8 cellular contexts compared by ENCODE assay signal in genomic region chr7:129610709-129611245, GRCh38. TPM values are rescaled to one million over a fixed set of nuclear protein-coding genes. Genes with fewer than 3 reads are reported as not detected.
A peak's percentile ranks its signal among the peaks of the same experiment; 100 is the strongest.
DNase-seq lines count a peak whose midpoint lies in the region; ATAC-seq, FAIRE-seq and TF ChIP-seq lines count a peak whose summit lies in the region.

No MANE protein-coding gene starts in this region.

- H3K9me3 ChIP-seq in SK-N-SH (no peaks in the 10 kb centered on the region), kidney (ENCODE audit: control insufficient read depth in 1 of 2, low read length in 2 of 2) (no peaks in the 10 kb centered on the region), suprapubic skin (no peaks in the 10 kb centered on the region)

- no peak for TF ChIP-seq EP300 in SK-N-SH (IDR thresholded peaks at IDR 0.05; ENCODE audit: borderline replicate concordance in 1 of 2, low read depth in 1 of 2, low read length in 1 of 2)
- no peak for TF ChIP-seq EP300 in suprapubic skin (IDR thresholded peaks at IDR 0.05)

- POLR2A ChIA-PET in SK-N-SH (lab: Yijun Ruan, JAX) = no interaction called here

- no peaks in the 10 kb centered on the region for H3K27me3 Mint-ChIP-seq in activated T-helper 2 cell treated with anti-CD3 and anti-CD28 coated beads, Interferon-gamma antibody, Interleukin-2, Interleukin-4, amounts not matched to agents 10 μg/mL and 5 μg/mL and 100 μg/mL, durations not matched to agents 14 hours and 24 hours and 36 hours (ENCODE audit: low read depth)

- H2AFZ ChIP-seq in SK-N-SH (ENCODE audit: low read depth) = peak overlapping the region; percentile 74

- H3F3A ChIP-seq in SK-N-SH (replicated peaks; ENCODE audit: insufficient read depth) = peaks cover 4% of the 10 kb centered on the region

- WGBS in SK-N-SH (ENCODE audit: low lambda C conversion rate) = 1% methylated on average over 17 of the region's 17 CpGs
- WGBS in suprapubic skin = 10% methylated on average over 17 of the region's 17 CpGs

- ATAC-seq in SK-N-SH treated with all-trans-retinoic acid at 6 μM for 48 hours (no peak), HG03039 (IDR thresholded peaks at IDR 0.05; ENCODE audit: unreplicated experiment) (no peak)

- TF ChIP-seq POLR2A in suprapubic skin (IDR thresholded peaks at IDR 0.05) = no peak

- peaks cover 31% of the 10 kb centered on the region for H4K20me1 ChIP-seq in SK-N-SH (ENCODE audit: insufficient read depth)

- peak overlapping the region; percentile 79 to 87 for H3K4me3 ChIP-seq in SK-N-SH (ENCODE audit: low read depth in 2 of 2, low read length in 1 of 2)
- peak overlapping the region; percentile 97 to 99 for H3K4me3 ChIP-seq in kidney (ENCODE audit: low read length in 2 of 2)
- H3K4me3 ChIP-seq in suprapubic skin = peak overlapping the region; percentile 63

- no peaks in the 10 kb centered on the region for H3K27me3 ChIP-seq in SK-N-SH (ENCODE audit: insufficient read depth)
- no peaks in the 10 kb centered on the region for H3K27me3 ChIP-seq in suprapubic skin

- no peak for TF ChIP-seq RAD21 in SK-N-SH (IDR thresholded peaks at IDR 0.05; ENCODE audit: low read length)

- no peak for FAIRE-seq in kidney (lab: Jason Lieb, UNC)

- peak overlapping the region; percentile 86 to 97 for H3K27ac ChIP-seq in SK-N-SH (ENCODE audit: low read depth in 2 of 2, low read length in 1 of 2)
- H3K27ac ChIP-seq in kidney (ENCODE audit: low read depth in 2 of 2, low read length in 2 of 2) = peak overlapping the region; percentile 92 to 96
- H3K27ac ChIP-seq in suprapubic skin = peak overlapping the region; percentile 96

- no peak for TF ChIP-seq CTCF in SK-N-SH (IDR thresholded peaks at IDR 0.05)
- TF ChIP-seq CTCF in kidney (IDR thresholded peaks at IDR 0.05; ENCODE audit: borderline replicate concordance, extremely low read depth, insufficient read depth) = no peak
- no peak for TF ChIP-seq CTCF in suprapubic skin (IDR thresholded peaks at IDR 0.05)

- peak overlapping the region; percentile 82 for H3K4me2 ChIP-seq in SK-N-SH

- H3K36me3 ChIP-seq in SK-N-SH (replicated peaks in 1 of 2; ENCODE audit: control insufficient read depth in 1 of 2, insufficient read depth in 2 of 2, low read length in 1 of 2) (peaks cover 16 to 28% of the 10 kb centered on the region in 2 experiments), kidney (ENCODE audit: control insufficient read depth in 1 of 2, insufficient read depth in 2 of 2, low read length in 2 of 2) (peaks cover 0 to 3% of the 10 kb centered on the region in 2 donors), suprapubic skin (no peaks in the 10 kb centered on the region)

- H3K9ac ChIP-seq in SK-N-SH = peak overlapping the region; percentile 83
- peak overlapping the region; percentile 99 for H3K9ac ChIP-seq in kidney (ENCODE audit: low read length in 2 of 2)

- peak overlapping the region; percentile 97 for H3K27ac Mint-ChIP-seq in activated T-helper 2 cell treated with anti-CD3 and anti-CD28 coated beads, Interferon-gamma antibody, Interleukin-2, Interleukin-4, amounts not matched to agents 10 μg/mL and 5 μg/mL and 100 μg/mL, durations not matched to agents 14 hours and 24 hours and 36 hours

- H3K79me2 ChIP-seq in SK-N-SH (ENCODE audit: insufficient read depth) = peaks cover 62% of the 10 kb centered on the region

- intact Hi-C loops in activated T-helper 2 cell treated with anti-CD3 and anti-CD28 coated beads, Interferon-gamma antibody, Interleukin-2, Interleukin-4, amounts not matched to agents 10 μg/mL and 5 μg/mL and 100 μg/mL, durations not matched to agents 14 hours and 24 hours and 36 hours (cut with micrococcal nuclease) = loop anchor here (2.0 to 10.0 kb wide), 6 partner anchors 114 to 388 kb away; partner anchors contain the start of gene UBE2H
- intact Hi-C loops in kidney (cut with DNase I) = no loop called here

- H3K9me2 ChIP-seq in SK-N-SH = no peaks in the 10 kb centered on the region

- H3K4me1 Mint-ChIP-seq in activated T-helper 2 cell treated with anti-CD3 and anti-CD28 coated beads, Interferon-gamma antibody, Interleukin-2, Interleukin-4, amounts not matched to agents 10 μg/mL and 5 μg/mL and 100 μg/mL, durations not matched to agents 14 hours and 24 hours and 36 hours (ENCODE audit: low read depth) = peaks cover 49% of the 10 kb centered on the region

- H3K9me3 Mint-ChIP-seq in activated T-helper 2 cell treated with anti-CD3 and anti-CD28 coated beads, Interferon-gamma antibody, Interleukin-2, Interleukin-4, amounts not matched to agents 10 μg/mL and 5 μg/mL and 100 μg/mL, durations not matched to agents 14 hours and 24 hours and 36 hours = no peaks in the 10 kb centered on the region

- CTCF ChIA-PET in SK-N-SH (lab: Yijun Ruan, JAX) = interaction anchor here (0.6 to 15.7 kb wide), 8 partner anchors 7 to 268 kb away, joined by 3 to 214 read pairs (median 14); no protein-coding TSS in a partner anchor

- H3K4me3 Mint-ChIP-seq in activated T-helper 2 cell treated with anti-CD3 and anti-CD28 coated beads, Interferon-gamma antibody, Interleukin-2, Interleukin-4, amounts not matched to agents 10 μg/mL and 5 μg/mL and 100 μg/mL, durations not matched to agents 14 hours and 24 hours and 36 hours (ENCODE audit: low read depth) = peak overlapping the region; percentile 94

- DNase-seq in SK-N-SH = peak; percentile 40
- DNase-seq in activated T-helper 2 cell treated with anti-CD3 and anti-CD28 coated beads, Interferon-gamma antibody, Interleukin-2, Interleukin-4, amounts not matched to agents 10 μg/mL and 5 μg/mL and 100 μg/mL, durations not matched to agents 14 hours and 24 hours and 36 hours (ENCODE audit: low spot score) = no peak
- DNase-seq in kidney = no peak
- DNase-seq in suprapubic skin (ENCODE audit: low spot score in 2 of 2) = no peak
- no peak for DNase-seq in HK-2 (ENCODE audit: unreplicated experiment)
- no peak for DNase-seq in glomerular visceral epithelial cell (ENCODE audit: extremely low spot score)

- H3K36me3 Mint-ChIP-seq in activated T-helper 2 cell treated with anti-CD3 and anti-CD28 coated beads, Interferon-gamma antibody, Interleukin-2, Interleukin-4, amounts not matched to agents 10 μg/mL and 5 μg/mL and 100 μg/mL, durations not matched to agents 14 hours and 24 hours and 36 hours (ENCODE audit: low read depth) = peaks cover 43% of the 10 kb centered on the region

- peaks cover 14 to 25% of the 10 kb centered on the region in 2 experiments for H3K4me1 ChIP-seq in SK-N-SH (ENCODE audit: control insufficient read depth in 1 of 2, insufficient read depth in 2 of 2, low read depth in 1 of 2, low read length in 1 of 2)
- peaks cover 3 to 8% of the 10 kb centered on the region in 2 donors for H3K4me1 ChIP-seq in kidney (ENCODE audit: control insufficient read depth in 1 of 2, insufficient read depth in 1 of 2, low read depth in 1 of 2, low read length in 2 of 2)
- H3K4me1 ChIP-seq in suprapubic skin = peaks cover 42% of the 10 kb centered on the region

TF ChIP-seq in SK-N-SH, 30 proteins besides CTCF, POLR2A, EP300 and RAD21 (continues in another document):
- TF ChIP-seq PBX3 (IDR thresholded peaks at IDR 0.05) = no peak
- TF ChIP-seq USF1 (IDR thresholded peaks at IDR 0.05; ENCODE audit: borderline replicate concordance, low read depth) = no peak
- TF ChIP-seq CHD2 (IDR thresholded peaks at IDR 0.05; ENCODE audit: low read length, partially characterized antibody) = peak; percentile 24
- no peak for TF ChIP-seq YY1 (IDR thresholded peaks at IDR 0.05; ENCODE audit: low read depth)

TF ChIP-seq in SK-N-SH treated with all-trans-retinoic acid at 6 μM for 48 hours, 23 proteins besides CTCF, POLR2A, EP300 and RAD21 (continues in another document):
- TF ChIP-seq GLIS3 (CRISPR knock-in tag; IDR thresholded peaks at IDR 0.05) = no peak
- no peak for TF ChIP-seq TSHZ2 (CRISPR knock-in tag; IDR thresholded peaks at IDR 0.05)
- no peak for TF ChIP-seq ARNTL (CRISPR knock-in tag; IDR thresholded peaks at IDR 0.05; ENCODE audit: borderline replicate concordance, low read depth)
- no peak for TF ChIP-seq OSR1 (CRISPR knock-in tag; IDR thresholded peaks at IDR 0.05)
- TF ChIP-seq ZNF70 (CRISPR knock-in tag; IDR thresholded peaks at IDR 0.05) = no peak
- no peak for TF ChIP-seq PPARA (CRISPR knock-in tag; IDR thresholded peaks at IDR 0.05; ENCODE audit: borderline replicate concordance)
- no peak for TF ChIP-seq ZFP3 (CRISPR knock-in tag; IDR thresholded peaks at IDR 0.05)
- no peak for TF ChIP-seq TOX (CRISPR knock-in tag; IDR thresholded peaks at IDR 0.05; ENCODE audit: borderline replicate concordance)
- TF ChIP-seq ZNF8 (CRISPR knock-in tag; IDR thresholded peaks at IDR 0.05) = no peak

RNA-seq across cellular contexts. Expression of gene NRF1, which starts 0.7 kb away (rescaled TPM):
- polyA plus RNA-seq in SK-N-SH (2012; rRNA removed) (10.9 and 16.9 TPM in 2 replicates), kidney (ENCODE audit: insufficient read depth, low read depth, low replicate concordance) (8.8 TPM)
- 6.8 and 10.2 TPM in 2 replicates for polyA plus RNA-seq in SK-N-SH (2012; cell fraction: cytosol; rRNA removed)
- polyA plus RNA-seq in SK-N-SH (2012; cell fraction: nucleus; rRNA removed) = 34.0 and 53.6 TPM in 2 replicates
- 22.8 and 25.4 TPM in 2 replicates for total RNA-seq in activated T-helper 2 cell treated with anti-CD3 and anti-CD28 coated beads, Interferon-gamma antibody, Interleukin-2, Interleukin-4, amounts not matched to agents 10 μg/mL and 5 μg/mL and 100 μg/mL, durations not matched to agents 14 hours and 24 hours and 36 hours
- total RNA-seq in kidney (19.4 TPM), suprapubic skin (10 to 100 TPM; 11.7 to 33.2 (median 15.5) TPM)
